ENCODE assay signal across 2 cellular contexts in the genomic region with DNA sequence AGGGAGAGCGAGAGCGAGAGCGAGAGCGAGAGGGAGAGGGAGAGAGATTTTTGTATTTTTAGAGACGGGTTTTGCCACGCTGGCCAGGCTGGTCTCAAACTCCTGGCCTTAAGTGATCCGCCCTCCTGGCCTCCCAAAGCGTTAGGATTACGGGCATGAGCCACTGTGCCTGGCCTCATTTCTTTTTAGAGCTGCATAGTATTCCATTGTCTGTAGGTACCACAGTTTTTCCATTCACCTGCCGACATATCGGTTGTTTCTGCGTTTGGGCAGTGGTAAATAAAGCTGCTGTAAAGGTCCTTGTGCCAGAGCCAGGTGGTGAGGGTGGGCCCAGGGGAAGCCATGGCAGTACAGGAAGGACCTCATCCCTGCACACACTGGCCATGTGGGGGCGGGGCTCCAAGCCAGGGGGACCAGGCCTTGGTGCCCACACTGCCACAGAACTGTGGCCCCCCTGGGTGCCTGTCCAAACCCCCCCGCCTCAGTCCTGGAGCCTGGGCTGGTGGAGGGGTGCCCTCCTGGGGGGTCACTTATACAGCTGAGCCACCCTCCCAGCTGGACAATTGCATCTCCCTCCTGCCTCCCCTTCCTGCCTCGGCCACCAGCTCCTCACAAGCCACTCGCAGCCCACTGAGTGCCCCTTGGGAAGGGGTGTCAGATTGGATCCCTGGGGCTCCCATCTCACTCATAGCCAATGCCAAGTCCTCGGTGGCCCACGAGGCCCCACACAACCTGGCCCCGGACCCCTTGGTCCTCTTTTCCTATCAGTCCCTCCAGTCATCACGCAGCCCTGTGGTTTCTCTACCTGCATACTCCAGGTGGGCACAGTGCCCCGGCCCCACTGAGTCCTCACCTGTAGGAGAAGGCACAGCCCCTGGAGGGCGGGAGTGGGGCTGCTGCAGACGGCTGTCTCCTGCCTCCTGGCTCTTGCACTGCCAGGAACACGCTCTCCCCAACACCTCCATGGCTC.
TF ChIP-seq lines count a peak whose summit lies in the region.

No MANE protein-coding gene starts in this region.

TF ChIP-seq in SK-N-SH, 30 proteins besides CTCF, POLR2A, EP300 and RAD21 (continued from another document):
- no peak for TF ChIP-seq REST (IDR thresholded peaks at IDR 0.05; ENCODE audit: low read depth, low read length)
- no peak for TF ChIP-seq MXI1 (IDR thresholded peaks at IDR 0.05; ENCODE audit: low read depth, low read length)
- no peak for TF ChIP-seq RXRA (IDR thresholded peaks at IDR 0.05; ENCODE audit: borderline replicate concordance, low read depth)
- no peak for TF ChIP-seq ELF1 (IDR thresholded peaks at IDR 0.05)
- TF ChIP-seq EZH2phosphoT487 (IDR thresholded peaks at IDR 0.05; ENCODE audit: borderline replicate concordance, low read depth) = no peak
- TF ChIP-seq, protein P1, sequence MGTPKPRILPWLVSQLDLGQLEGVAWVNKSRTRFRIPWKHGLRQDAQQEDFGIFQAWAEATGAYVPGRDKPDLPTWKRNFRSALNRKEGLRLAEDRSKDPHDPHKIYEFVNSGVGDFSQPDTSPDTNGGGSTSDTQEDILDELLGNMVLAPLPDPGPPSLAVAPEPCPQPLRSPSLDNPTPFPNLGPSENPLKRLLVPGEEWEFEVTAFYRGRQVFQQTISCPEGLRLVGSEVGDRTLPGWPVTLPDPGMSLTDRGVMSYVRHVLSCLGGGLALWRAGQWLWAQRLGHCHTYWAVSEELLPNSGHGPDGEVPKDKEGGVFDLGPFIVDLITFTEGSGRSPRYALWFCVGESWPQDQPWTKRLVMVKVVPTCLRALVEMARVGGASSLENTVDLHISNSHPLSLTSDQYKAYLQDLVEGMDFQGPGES (IDR thresholded peaks at IDR 0.05; ENCODE audit: low read depth, low read length) = no peak
- no peak for TF ChIP-seq MEF2A (IDR thresholded peaks at IDR 0.05; ENCODE audit: borderline replicate concordance, low read depth)
- no peak for TF ChIP-seq TEAD4 (IDR thresholded peaks at IDR 0.05; ENCODE audit: borderline replicate concordance, insufficient read depth)
- TF ChIP-seq NFIC (IDR thresholded peaks at IDR 0.05; ENCODE audit: borderline replicate concordance) = no peak
- no peak for TF ChIP-seq TCF12 (IDR thresholded peaks at IDR 0.05)
- TF ChIP-seq TAF1 (IDR thresholded peaks at IDR 0.05; ENCODE audit: borderline replicate concordance, low read depth, low read length) = no peak
- TF ChIP-seq RFX5 (IDR thresholded peaks at IDR 0.05; ENCODE audit: low read length) = no peak
- TF ChIP-seq SMC3 (IDR thresholded peaks at IDR 0.05; ENCODE audit: low read depth, low read length) = no peak
- TF ChIP-seq NRF1 (IDR thresholded peaks at IDR 0.05; ENCODE audit: low read depth, low read length) = no peak
- TF ChIP-seq, protein P2, sequence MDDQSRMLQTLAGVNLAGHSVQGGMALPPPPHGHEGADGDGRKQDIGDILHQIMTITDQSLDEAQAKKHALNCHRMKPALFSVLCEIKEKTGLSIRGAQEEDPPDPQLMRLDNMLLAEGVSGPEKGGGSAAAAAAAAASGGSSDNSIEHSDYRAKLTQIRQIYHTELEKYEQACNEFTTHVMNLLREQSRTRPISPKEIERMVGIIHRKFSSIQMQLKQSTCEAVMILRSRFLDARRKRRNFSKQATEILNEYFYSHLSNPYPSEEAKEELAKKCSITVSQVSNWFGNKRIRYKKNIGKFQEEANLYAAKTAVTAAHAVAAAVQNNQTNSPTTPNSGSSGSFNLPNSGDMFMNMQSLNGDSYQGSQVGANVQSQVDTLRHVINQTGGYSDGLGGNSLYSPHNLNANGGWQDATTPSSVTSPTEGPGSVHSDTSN (IDR thresholded peaks at IDR 0.05) = no peak
TF ChIP-seq in SK-N-SH: peak in this region for 0.

TF ChIP-seq in SK-N-SH treated with all-trans-retinoic acid at 6 μM for 48 hours, 23 proteins besides CTCF, POLR2A, EP300 and RAD21 (continued from another document):
- TF ChIP-seq CSDC2 (CRISPR knock-in tag; IDR thresholded peaks at IDR 0.05) = no peak
TF ChIP-seq in SK-N-SH treated with all-trans-retinoic acid at 6 μM for 48 hours: peak in this region for 0.
